Comparison of ENCODE assay signal across 24 cellular contexts in genomic region chr12:132290203-132290540, GRCh38. TPM values are rescaled to one million over a fixed set of nuclear protein-coding genes. Genes with fewer than 3 reads are reported as not detected.
"Had no signal": no experiment of that assay in that cellular context is flagged by ENCODE, and none has a peak within 500 bp of the region (broad histone marks: within the 10 kb centered on the region; RNA-seq: fewer than 3 reads in every experiment).

No MANE protein-coding gene starts in this region.

- FAIRE-seq: keratinocyte, small intestine had no signal

- H3K9me3 ChIP-seq: colonic mucosa, esophagus squamous epithelium, gastroesophageal sphincter, ovary, right atrium auricular region, tibial artery, upper lobe of left lung, uterus had no signal

- H3K27ac ChIP-seq: colonic mucosa, esophagus squamous epithelium, gastroesophageal sphincter, ovary, right atrium auricular region, tibial artery, upper lobe of left lung, uterus had no signal

- H3K4me3 ChIP-seq: colonic mucosa, esophagus squamous epithelium, gastroesophageal sphincter, ovary, right atrium auricular region, tibial artery, upper lobe of left lung, uterus had no signal

- H3K4me1 ChIP-seq: colonic mucosa, uterus had no signal

- H3K9me3 Mint-ChIP-seq: neural crest cell; stimulated activated naive CD8-positive, alpha-beta T cell treated with anti-CD3 and anti-CD28 coated beads, Interleukin-15, Interleukin-2, amounts not matched to agents 100 ng/mL and 50 ng/mL, for 24 hours had no signal

- H3K4me1 Mint-ChIP-seq: neural crest cell had no signal

- ATAC-seq: gastroesophageal sphincter; left colon; naive thymus-derived CD4-positive, alpha-beta T cell; stimulated activated memory B cell treated with anti-CD40 and anti-IgM and Interleukin-4, amounts not matched to agents 10 μg/mL and 1 μg/mL and 100 μg/mL, for 72 hours had no signal

- H3K36me3 ChIP-seq: colonic mucosa, esophagus squamous epithelium, gastroesophageal sphincter, ovary, right atrium auricular region, tibial artery, upper lobe of left lung, uterus had no signal

- DNase-seq: colonic mucosa; dermis blood vessel endothelial cell; esophagus squamous epithelium; foreskin fibroblast; immature natural killer cell; left colon; mammary epithelial cell; naive thymus-derived CD4-positive, alpha-beta T cell; nucleus accumbens; ovary; small intestine; stimulated activated CD4-positive, alpha-beta T cell treated with anti-CD3 and anti-CD28 coated beads, Interleukin-2, amount 100 ng/mL, for 48 hours; tibial artery; uterus had no signal

- H3K27ac Mint-ChIP-seq: naive thymus-derived CD4-positive, alpha-beta T cell; stimulated activated memory B cell treated with anti-CD40 and anti-IgM and Interleukin-4, amounts not matched to agents 10 μg/mL and 1 μg/mL and 100 μg/mL, for 72 hours; stimulated activated naive CD8-positive, alpha-beta T cell treated with anti-CD3 and anti-CD28 coated beads, Interleukin-15, Interleukin-2, amounts not matched to agents 100 ng/mL and 50 ng/mL, for 24 hours had no signal

- H3K36me3 Mint-ChIP-seq: immature natural killer cell; stimulated activated memory B cell treated with anti-CD40 and anti-IgM and Interleukin-4, amounts not matched to agents 10 μg/mL and 1 μg/mL and 100 μg/mL, for 72 hours had no signal

- H3K27me3 ChIP-seq: colonic mucosa, ovary, uterus had no signal

- H3K4me3 Mint-ChIP-seq: immature natural killer cell; naive thymus-derived CD4-positive, alpha-beta T cell; neural crest cell; stimulated activated memory B cell treated with anti-CD40 and anti-IgM and Interleukin-4, amounts not matched to agents 10 μg/mL and 1 μg/mL and 100 μg/mL, for 72 hours; stimulated activated naive CD8-positive, alpha-beta T cell treated with anti-CD3 and anti-CD28 coated beads, Interleukin-15, Interleukin-2, amounts not matched to agents 100 ng/mL and 50 ng/mL, for 24 hours had no signal

RNA-seq across cellular contexts. Expression of gene GALNT9, which starts 39.2 kb away (rescaled TPM):
- total RNA-seq: epithelial cell of proximal tubule; esophagus squamous epithelium; mammary epithelial cell; mesenteric fat pad; naive thymus-derived CD4-positive, alpha-beta T cell; posterior vena cava had no signal
- polyA plus RNA-seq: immature natural killer cell; keratinocyte; mammary epithelial cell; naive thymus-derived CD4-positive, alpha-beta T cell had no signal
